8 cellular contexts compared by ENCODE assay signal in the genomic region with DNA sequence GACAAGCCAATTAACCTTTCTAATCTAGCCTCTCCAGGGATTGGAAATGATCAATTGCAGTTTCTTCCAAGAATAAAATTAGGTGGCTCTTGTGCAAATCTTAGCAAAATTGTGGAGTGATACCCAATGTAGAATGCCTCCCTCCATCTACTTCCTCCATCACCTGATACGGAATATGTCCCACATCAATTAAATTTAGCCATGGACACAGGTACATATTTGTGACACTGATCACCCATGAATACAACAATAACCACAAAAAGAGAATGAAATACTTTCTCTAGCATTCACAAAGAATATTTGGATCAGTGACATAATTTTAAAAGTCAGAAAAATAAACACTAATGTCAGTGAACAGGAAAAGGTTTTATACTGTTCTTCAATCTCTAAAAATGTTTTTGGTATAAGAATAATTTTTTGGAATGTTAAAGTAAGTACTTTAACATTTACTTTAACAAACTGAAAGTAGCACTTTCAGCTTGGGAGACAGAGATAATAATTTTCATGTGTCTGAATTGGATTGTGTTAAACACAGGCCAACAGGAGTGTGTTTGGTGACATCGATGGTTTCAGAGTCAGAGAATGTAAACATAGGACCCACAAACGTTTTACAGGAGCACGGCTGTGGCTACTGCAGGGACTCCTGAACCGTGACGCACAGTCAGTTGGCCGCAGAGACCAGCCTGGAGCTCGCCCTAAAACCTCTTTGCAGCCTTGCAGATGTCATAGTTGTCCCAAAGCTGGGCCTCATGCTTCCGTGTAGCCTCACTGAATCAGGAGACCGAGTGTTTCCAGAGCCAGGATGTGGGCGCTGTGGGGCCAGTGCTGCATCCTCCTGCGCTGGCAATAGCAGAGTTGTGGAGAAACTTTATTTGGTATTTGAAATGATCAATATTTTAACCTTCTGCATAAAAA. TPM values are rescaled to one million over a fixed set of nuclear protein-coding genes. Genes with fewer than 3 reads are reported as not detected.
DNase-seq lines count a peak whose midpoint lies in the region; ATAC-seq and TF ChIP-seq lines count a peak whose summit lies in the region.

No MANE protein-coding gene starts in this region.

- H3K27ac Mint-ChIP-seq in activated naive CD8-positive, alpha-beta T cell treated with anti-CD3 and anti-CD28 coated beads, Interleukin-2, amount 50 U/mL, for 24 hours, result no peak overlapping the region
- no peak overlapping the region for H3K27ac Mint-ChIP-seq in Caco-2 (ENCODE audit: unreplicated experiment)

- H3K4me1 Mint-ChIP-seq in activated naive CD8-positive, alpha-beta T cell treated with anti-CD3 and anti-CD28 coated beads, Interleukin-2, amount 50 U/mL, for 24 hours, result peaks cover 38% of the 10 kb centered on the region
- H3K4me1 Mint-ChIP-seq in Caco-2 (ENCODE audit: low read depth, unreplicated experiment), result peaks cover 6% of the 10 kb centered on the region

- H3K27me3 Mint-ChIP-seq in activated naive CD8-positive, alpha-beta T cell treated with anti-CD3 and anti-CD28 coated beads, Interleukin-2, amount 50 U/mL, for 24 hours, result peaks cover 44% of the 10 kb centered on the region
- H3K27me3 Mint-ChIP-seq in Caco-2 (ENCODE audit: insufficient read depth, unreplicated experiment), result peaks cover 25% of the 10 kb centered on the region

- H3K4me3 Mint-ChIP-seq in activated naive CD8-positive, alpha-beta T cell treated with anti-CD3 and anti-CD28 coated beads, Interleukin-2, amount 50 U/mL, for 24 hours, result peak overlapping the region; percentile 10
- H3K4me3 Mint-ChIP-seq in Caco-2 (ENCODE audit: unreplicated experiment), result no peak overlapping the region

- intact Hi-C loops in Caco-2 (cut with micrococcal nuclease; ENCODE audit: unreplicated experiment), result no loop called here

- H3K27me3 ChIP-seq in Caco-2 (replicated peaks; ENCODE audit: control insufficient read depth, insufficient read depth, low read length), result no peaks in the 10 kb centered on the region

- BruUV-seq in Caco-2 (replicated peaks; lab: Mats Ljungman, UMichigan), result no TSS peak

- no peak overlapping the region for H3K4me3 ChIP-seq in Caco-2 (ENCODE audit: low read depth, low read length)

- no peaks in the 10 kb centered on the region for H3K36me3 ChIP-seq in Caco-2 (ENCODE audit: control insufficient read depth, insufficient read depth, low read length)

- no peak for TF ChIP-seq CTCF in Caco-2 (IDR thresholded peaks at IDR 0.05; ENCODE audit: insufficient read depth in 1 of 2, low read depth in 1 of 2, low read length in 1 of 2, severe bottlenecking in 1 of 2, unreplicated experiment in 1 of 2)

- H3K36me3 Mint-ChIP-seq in activated naive CD8-positive, alpha-beta T cell treated with anti-CD3 and anti-CD28 coated beads, Interleukin-2, amount 50 U/mL, for 24 hours (ENCODE audit: low read depth), result no peaks in the 10 kb centered on the region
- no peaks in the 10 kb centered on the region for H3K36me3 Mint-ChIP-seq in Caco-2 (ENCODE audit: insufficient read depth, unreplicated experiment)

- ATAC-seq in GM18909 (IDR thresholded peaks at IDR 0.05; ENCODE audit: poor library complexity, unreplicated experiment), result peak; percentile 92
- peak; percentile 73 for ATAC-seq in HG03159 (IDR thresholded peaks at IDR 0.05; ENCODE audit: unreplicated experiment)
- peak; percentile 89 for ATAC-seq in activated naive CD8-positive, alpha-beta T cell treated with anti-CD3 and anti-CD28 coated beads, Interleukin-2, amount 50 U/mL, for 24 hours

- POLR2A ChIA-PET in Caco-2 (lab: Charles Lee), result no interaction called here

- H3K9me3 Mint-ChIP-seq in activated naive CD8-positive, alpha-beta T cell treated with anti-CD3 and anti-CD28 coated beads, Interleukin-2, amount 50 U/mL, for 24 hours, result no peaks in the 10 kb centered on the region
- H3K9me3 Mint-ChIP-seq in Caco-2 (ENCODE audit: unreplicated experiment), result no peaks in the 10 kb centered on the region

- H3K9me3 ChIP-seq in Caco-2, result no peaks in the 10 kb centered on the region

- peak; percentile 94 for DNase-seq in AG08395 (ENCODE audit: low spot score)
- peak; percentile 38 for DNase-seq in activated naive CD8-positive, alpha-beta T cell treated with anti-CD3 and anti-CD28 coated beads, Interleukin-2, amount 50 U/mL, for 24 hours
- peak; percentile 65 for DNase-seq in renal cortical epithelial cell (ENCODE audit: low read depth)
- DNase-seq in Caco-2, result no peak
- no peak for DNase-seq in NCI-H2171 (lab: John Stamatoyannopoulos, UW)
- DNase-seq in SK-N-DZ (ENCODE audit: low spot score), result no peak

- CTCF ChIA-PET in Caco-2 (lab: Charles Lee), result no interaction called here

- no peaks in the 10 kb centered on the region for H3K4me1 ChIP-seq in Caco-2

RNA-seq across cellular contexts. Expression of gene RBM20, which starts 7.2 kb away (rescaled TPM):
- total RNA-seq in renal cortical epithelial cell (0.10 TPM in 1 of 2 replicates, not detected in the other), Caco-2 (2022) (0.35 and 0.36 TPM in 2 replicates)
- polyA plus RNA-seq in SK-N-DZ (2014; cell fraction: cytosol; rRNA removed), result 7.6 and 8.1 TPM in 2 replicates
- polyA plus RNA-seq in SK-N-DZ (2014; cell fraction: nucleus; rRNA removed), result 14.4 and 20.7 TPM in 2 replicates

Comparison
In these comparisons a context has a peak if more than half of its experiments do, and no peak if none do; other contexts are left out.
1. DNase-seq: peak in AG08395 (single experiment), activated naive CD8-positive, alpha-beta T cell treated with anti-CD3 and anti-CD28 coated beads, Interleukin-2, amount 50 U/mL, for 24 hours (single experiment) and renal cortical epithelial cell (single experiment); none in Caco-2 (0 of 2), NCI-H2171 (single experiment) and SK-N-DZ (single experiment).
2. Peak in every context shown above with its lines, with median percentiles within 50 percentile points of each other: ATAC-seq.